ENCODE assay signal across 14 cellular contexts in the genomic region with DNA sequence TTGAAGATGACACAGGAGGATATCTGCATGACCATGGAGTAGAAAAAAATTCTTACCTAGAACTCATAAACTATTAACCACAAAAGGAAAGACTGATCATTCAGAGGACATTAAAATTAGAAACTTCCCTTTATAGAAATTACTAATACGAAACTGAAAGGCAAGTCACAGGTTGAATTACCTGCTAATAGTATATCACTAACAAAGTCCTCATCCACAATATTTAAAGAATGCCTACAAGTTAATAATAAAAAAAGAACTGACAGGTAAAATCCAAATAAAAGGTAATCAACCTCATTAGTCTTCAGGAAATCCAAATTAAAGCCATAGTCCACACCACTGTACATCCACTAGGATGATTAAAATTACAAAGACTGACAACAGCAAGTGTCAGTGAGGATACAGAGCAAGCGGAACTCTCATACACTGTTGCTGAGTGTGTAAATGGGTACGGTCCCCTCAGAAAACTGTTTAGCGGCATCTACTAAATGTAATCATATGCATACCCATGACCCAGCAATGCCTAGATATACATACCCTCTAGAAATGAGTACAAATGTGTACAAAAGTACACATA.
DNase-seq lines count a peak whose midpoint lies in the region; ATAC-seq and TF ChIP-seq lines count a peak whose summit lies in the region.
"Had no signal": no experiment of that assay in that cellular context is flagged by ENCODE, and none has a peak within 500 bp of the region (broad histone marks: within the 10 kb centered on the region; RNA-seq: fewer than 3 reads in every experiment).

No MANE protein-coding gene starts in this region.

- no peaks in the 10 kb centered on the region for H3K4me1 ChIP-seq in effector memory CD4-positive, alpha-beta T cell (ENCODE audit: control insufficient read depth, insufficient read depth, low read length, poor library complexity, severe bottlenecking)
- H3K4me1 ChIP-seq in Caco-2 = no peaks in the 10 kb centered on the region
- H3K4me1 ChIP-seq: suprapubic skin had no signal

- TF ChIP-seq CTCF in activated B cell treated with CpG ODN at 0.5 μM for 24 hours (IDR thresholded peaks at IDR 0.05) = no peak
- TF ChIP-seq CTCF in foreskin fibroblast (IDR thresholded peaks at IDR 0.05; ENCODE audit: low read depth, low read length) = no peak
- TF ChIP-seq CTCF in Caco-2 (IDR thresholded peaks at IDR 0.05; ENCODE audit: insufficient read depth in 1 of 2, low read depth in 1 of 2, low read length in 1 of 2, severe bottlenecking in 1 of 2, unreplicated experiment in 1 of 2) = no peak

- intact Hi-C loops in activated B cell treated with CpG ODN at 0.5 μM for 24 hours (cut with micrococcal nuclease) = no loop called here
- intact Hi-C loops in Caco-2 (cut with micrococcal nuclease; ENCODE audit: unreplicated experiment) = no loop called here

- DNase-seq in activated B cell treated with CpG ODN at 0.5 μM for 24 hours (no peak), foreskin fibroblast (no peak), Caco-2 (no peak)
- DNase-seq in effector memory CD4-positive, alpha-beta T cell = no peak
- DNase-seq in activated T-cell treated with anti-CD3 and anti-CD28 coated beads, Interleukin-2, amount 50 U/mL, for 4 hours = no peak
- DNase-seq: activated CD4-positive, alpha-beta T cell treated with anti-CD3 and anti-CD28 coated beads, Interleukin-2, amount 10 ng/mL, durations not matched to agents 24 days and 14 days; COR-L47; NCI-H345 had no signal

- no peak overlapping the region for H3K4me3 ChIP-seq in foreskin fibroblast (ENCODE audit: low read depth in 1 of 2, low read length in 2 of 2)
- H3K4me3 ChIP-seq in effector memory CD4-positive, alpha-beta T cell (ENCODE audit: insufficient read depth, low read depth, low read length, poor library complexity, severe bottlenecking) = no peak overlapping the region
- no peak overlapping the region for H3K4me3 ChIP-seq in Caco-2 (ENCODE audit: low read depth, low read length)
- H3K4me3 ChIP-seq: K562, suprapubic skin had no signal

- no peak overlapping the region for H3K27ac ChIP-seq in effector memory CD4-positive, alpha-beta T cell (ENCODE audit: insufficient read depth, low read length, poor library complexity, severe bottlenecking)
- H3K27ac ChIP-seq: suprapubic skin had no signal

- H3K36me3 ChIP-seq in effector memory CD4-positive, alpha-beta T cell (ENCODE audit: control insufficient read depth, insufficient read depth, low read length) = no peaks in the 10 kb centered on the region
- H3K36me3 ChIP-seq in Caco-2 (ENCODE audit: control insufficient read depth, insufficient read depth, low read length) = no peaks in the 10 kb centered on the region
- H3K36me3 ChIP-seq: suprapubic skin had no signal

- H3K9me3 Mint-ChIP-seq in activated B cell treated with CpG ODN at 0.5 μM for 24 hours = peaks cover 2% of the 10 kb centered on the region
- H3K9me3 Mint-ChIP-seq in activated T-cell treated with anti-CD3 and anti-CD28 coated beads, Interleukin-2, amount 50 U/mL, for 4 hours = no peaks in the 10 kb centered on the region
- no peaks in the 10 kb centered on the region for H3K9me3 Mint-ChIP-seq in Caco-2 (ENCODE audit: unreplicated experiment)
- H3K9me3 Mint-ChIP-seq: activated CD4-positive, alpha-beta T cell treated with anti-CD3 and anti-CD28 coated beads, Interleukin-2, amount 10 ng/mL, durations not matched to agents 24 days and 14 days; neural crest cell had no signal

- peak overlapping the region; percentile 5 for H3K4me3 Mint-ChIP-seq in activated B cell treated with CpG ODN at 0.5 μM for 24 hours
- H3K4me3 Mint-ChIP-seq in activated T-cell treated with anti-CD3 and anti-CD28 coated beads, Interleukin-2, amount 50 U/mL, for 4 hours = no peak overlapping the region
- H3K4me3 Mint-ChIP-seq in Caco-2 (ENCODE audit: unreplicated experiment) = no peak overlapping the region
- H3K4me3 Mint-ChIP-seq: activated CD4-positive, alpha-beta T cell treated with anti-CD3 and anti-CD28 coated beads, Interleukin-2, amount 10 ng/mL, durations not matched to agents 24 days and 14 days; neural crest cell had no signal

- no peaks in the 10 kb centered on the region for H3K9me3 ChIP-seq in effector memory CD4-positive, alpha-beta T cell (ENCODE audit: control insufficient read depth, low read length)
- 0 out of 2 replicates have a peak, but pooled peaks cover 2% of the 10 kb centered on the region for H3K9me3 ChIP-seq in Caco-2
- H3K9me3 ChIP-seq: suprapubic skin had no signal

- no TSS peak for BruUV-seq in Caco-2 (replicated peaks; lab: Mats Ljungman, UMichigan)

- H3K36me3 Mint-ChIP-seq in activated B cell treated with CpG ODN at 0.5 μM for 24 hours (ENCODE audit: low read depth) = peaks cover 2% of the 10 kb centered on the region
- H3K36me3 Mint-ChIP-seq in activated T-cell treated with anti-CD3 and anti-CD28 coated beads, Interleukin-2, amount 50 U/mL, for 4 hours (ENCODE audit: insufficient read depth) = no peaks in the 10 kb centered on the region
- peaks cover 19% of the 10 kb centered on the region for H3K36me3 Mint-ChIP-seq in Caco-2 (ENCODE audit: insufficient read depth, unreplicated experiment)

- peak overlapping the region; percentile 37 for H3K27ac Mint-ChIP-seq in activated B cell treated with CpG ODN at 0.5 μM for 24 hours
- H3K27ac Mint-ChIP-seq in Caco-2 (ENCODE audit: unreplicated experiment) = no peak overlapping the region
- H3K27ac Mint-ChIP-seq: activated CD4-positive, alpha-beta T cell treated with anti-CD3 and anti-CD28 coated beads, Interleukin-2, amount 10 ng/mL, durations not matched to agents 24 days and 14 days had no signal

- H3K27me3 Mint-ChIP-seq in activated B cell treated with CpG ODN at 0.5 μM for 24 hours (no peaks in the 10 kb centered on the region), Caco-2 (ENCODE audit: insufficient read depth, unreplicated experiment) (no peaks in the 10 kb centered on the region)
- H3K27me3 Mint-ChIP-seq in activated T-cell treated with anti-CD3 and anti-CD28 coated beads, Interleukin-2, amount 50 U/mL, for 4 hours (ENCODE audit: low read depth) = no peaks in the 10 kb centered on the region
- H3K27me3 Mint-ChIP-seq: activated CD4-positive, alpha-beta T cell treated with anti-CD3 and anti-CD28 coated beads, Interleukin-2, amount 10 ng/mL, durations not matched to agents 24 days and 14 days had no signal

- ATAC-seq in GM18868 (IDR thresholded peaks at IDR 0.05; ENCODE audit: unreplicated experiment) (peak; percentile 89), GM21390 (IDR thresholded peaks at IDR 0.05; ENCODE audit: unreplicated experiment) (peak; percentile 83), HG03039 (IDR thresholded peaks at IDR 0.05; ENCODE audit: unreplicated experiment) (peak; percentile 87), activated B cell treated with CpG ODN at 0.5 μM for 24 hours (ENCODE audit: low read depth) (peak; percentile 47)
- no peak for ATAC-seq in activated T-cell treated with anti-CD3 and anti-CD28 coated beads, Interleukin-2, amount 50 U/mL, for 4 hours
- ATAC-seq: K562 had no signal

- H3K4me1 Mint-ChIP-seq in activated B cell treated with CpG ODN at 0.5 μM for 24 hours (peaks cover 11% of the 10 kb centered on the region), Caco-2 (ENCODE audit: low read depth, unreplicated experiment) (peaks cover 15% of the 10 kb centered on the region)
- peaks cover 10% of the 10 kb centered on the region for H3K4me1 Mint-ChIP-seq in activated T-cell treated with anti-CD3 and anti-CD28 coated beads, Interleukin-2, amount 50 U/mL, for 4 hours (ENCODE audit: low read depth)

- no peaks in the 10 kb centered on the region for H3K27me3 ChIP-seq in effector memory CD4-positive, alpha-beta T cell (replicated peaks; ENCODE audit: control insufficient read depth, insufficient read depth, low read length, poor library complexity, severe bottlenecking)
- no peaks in the 10 kb centered on the region for H3K27me3 ChIP-seq in Caco-2 (replicated peaks; ENCODE audit: control insufficient read depth, insufficient read depth, low read length)
- H3K27me3 ChIP-seq: suprapubic skin had no signal

- POLR2A ChIA-PET in activated B cell treated with CpG ODN at 0.5 μM for 24 hours (lab: Charles Lee) = no interaction called here
- POLR2A ChIA-PET in Caco-2 (lab: Charles Lee) = no interaction called here

- CTCF ChIA-PET in activated B cell treated with CpG ODN at 0.5 μM for 24 hours (lab: Charles Lee) (no interaction called here), Caco-2 (lab: Charles Lee) (no interaction called here)

Comparison
In these comparisons a context has a peak if more than half of its experiments do, and no peak if none do; other contexts are left out.
1. ATAC-seq: peak in GM18868 (single experiment), GM21390 (single experiment), HG03039 (single experiment) and activated B cell treated with CpG ODN at 0.5 μM for 24 hours (single experiment); none in activated T-cell treated with anti-CD3 and anti-CD28 coated beads, Interleukin-2, amount 50 U/mL, for 4 hours (0 of 2).